Comparison of ENCODE assay signal across 1 cellular context in the genomic region with DNA sequence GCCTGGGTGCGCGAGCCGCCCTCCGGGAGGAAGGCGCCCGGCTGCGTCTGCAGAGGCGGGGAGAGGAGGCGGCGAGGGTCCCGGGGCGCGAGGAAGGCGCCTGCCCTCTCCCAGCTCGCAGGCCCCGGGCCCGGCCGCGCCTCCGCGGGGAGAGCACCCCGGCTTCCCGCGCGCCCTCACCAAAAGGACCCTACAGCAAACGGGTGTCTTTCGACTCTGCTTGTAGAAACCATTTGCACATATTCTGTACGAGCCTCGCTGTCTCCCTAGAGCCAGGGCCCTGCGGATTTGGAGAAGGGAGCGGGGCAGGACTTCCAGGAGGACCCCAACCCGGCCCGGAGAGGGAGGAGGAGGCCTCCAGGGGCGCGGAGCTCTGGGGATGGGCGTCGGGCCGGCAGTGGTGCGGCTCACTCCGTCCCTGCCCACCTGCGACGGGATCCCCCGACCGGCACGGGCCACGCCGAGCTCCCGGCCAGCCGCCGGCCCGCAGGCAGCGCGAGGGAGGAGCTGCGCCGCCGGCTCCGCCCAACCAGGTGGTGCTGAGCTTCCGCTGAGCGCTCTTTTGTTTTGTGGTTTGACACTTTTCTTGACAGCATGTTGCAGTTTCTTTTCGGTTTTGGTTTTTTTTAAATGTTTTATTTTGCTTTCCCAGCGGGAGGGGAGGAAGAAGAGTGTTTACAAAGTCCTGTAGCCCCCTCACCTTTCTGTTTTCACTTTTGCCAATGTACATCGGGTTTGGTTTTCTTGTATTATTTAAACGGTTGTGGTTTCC.
TF ChIP-seq lines count a peak whose summit lies in the region.

No MANE protein-coding gene starts in this region.

TF ChIP-seq in SK-N-SH, 30 proteins besides CTCF, POLR2A, EP300 and RAD21 (continued from another document):
- TF ChIP-seq SMC3 (IDR thresholded peaks at IDR 0.05; ENCODE audit: low read depth, low read length) (no peak), TAF1 (IDR thresholded peaks at IDR 0.05; ENCODE audit: borderline replicate concordance, low read depth, low read length) (no peak), SIN3A (IDR thresholded peaks at IDR 0.05; ENCODE audit: borderline replicate concordance, low read depth, low read length) (no peak)
